24 cellular contexts compared by ENCODE assay signal in genomic region chr4:175813841-175814240, GRCh38. TPM values are rescaled to one million over a fixed set of nuclear protein-coding genes. Genes with fewer than 3 reads are reported as not detected.
DNase-seq lines count a peak whose midpoint lies in the region; ATAC-seq and TF ChIP-seq lines count a peak whose summit lies in the region.
"Had no signal": no experiment of that assay in that cellular context is flagged by ENCODE, and none has a peak within 500 bp of the region (broad histone marks: within the 10 kb centered on the region; RNA-seq: fewer than 3 reads in every experiment).

No MANE protein-coding gene starts in this region.

- H3K9me3 ChIP-seq in OCI-LY7 (ENCODE audit: low read length) (no peaks in the 10 kb centered on the region), neural cell (ENCODE audit: low read length) (no peaks in the 10 kb centered on the region)
- H3K9me3 ChIP-seq in naive thymus-derived CD4-positive, alpha-beta T cell (ENCODE audit: control insufficient read depth in 2 of 3, low read length in 3 of 3) = no peaks in the 10 kb centered on the region
- H3K9me3 ChIP-seq: A549, Caco-2, MG63, SK-N-SH had no signal

- no peak overlapping the region for H3K4me2 ChIP-seq in OCI-LY7 (ENCODE audit: low read length)
- peak overlapping the region; percentile 86 for H3K4me2 ChIP-seq in neural cell (ENCODE audit: low read length)
- H3K4me2 ChIP-seq: A549, SK-N-SH had no signal

- no peak for TF ChIP-seq EP300 in neural cell (conservative IDR thresholded peaks at IDR 0.05; ENCODE audit: poor library complexity, severe bottlenecking)

- no peaks in the 10 kb centered on the region for H3K9me3 Mint-ChIP-seq in nephron progenitor cell
- peaks cover 0 to 5% (median 0%) of the 10 kb centered on the region in 11 donors for H3K9me3 Mint-ChIP-seq in naive thymus-derived CD4-positive, alpha-beta T cell

- no peaks in the 10 kb centered on the region for H3K4me1 ChIP-seq in OCI-LY7 (ENCODE audit: insufficient read depth, low read length, poor library complexity, severe bottlenecking)
- H3K4me1 ChIP-seq in naive thymus-derived CD4-positive, alpha-beta T cell (ENCODE audit: control insufficient read depth in 2 of 2, insufficient read depth in 2 of 2, low read length in 2 of 2) = no peaks in the 10 kb centered on the region
- H3K4me1 ChIP-seq: A549, Caco-2 had no signal

- POLR2A ChIA-PET in OCI-LY7 (lab: Charles Lee) = interaction anchor here (0.6 to 1.4 kb wide), 7 partner anchors 10 to 68 kb away, joined by 3 to 5 read pairs (median 3); no protein-coding TSS in a partner anchor
- POLR2A ChIA-PET in naive thymus-derived CD4-positive, alpha-beta T cell (lab: Charles Lee) = no interaction called here

- no peak for TF ChIP-seq CTCF in OCI-LY7 (conservative IDR thresholded peaks at IDR 0.05; ENCODE audit: low read length)
- no peak for TF ChIP-seq CTCF in neural cell (IDR thresholded peaks at IDR 0.05; ENCODE audit: poor library complexity, severe bottlenecking)
- no peak for TF ChIP-seq CTCF in nephron progenitor cell (IDR thresholded peaks at IDR 0.05)

- ATAC-seq in naive thymus-derived CD4-positive, alpha-beta T cell = no peak
- ATAC-seq in HG03442 (IDR thresholded peaks at IDR 0.05; ENCODE audit: unreplicated experiment) (no peak), HG02588 (IDR thresholded peaks at IDR 0.05; ENCODE audit: unreplicated experiment) (no peak)
- ATAC-seq: A549; CD8-positive, alpha-beta T cell; HCT116; PC-3 had no signal

- H3K79me2 ChIP-seq in OCI-LY7 (ENCODE audit: insufficient read depth, low read depth, low read length) (no peaks in the 10 kb centered on the region), neural cell (replicated peaks; ENCODE audit: insufficient read depth, low read length) (peaks cover 31% of the 10 kb centered on the region)

- intact Hi-C loops in OCI-LY7 (cut with micrococcal nuclease; ENCODE audit: unreplicated experiment) = no loop called here
- intact Hi-C loops in naive thymus-derived CD4-positive, alpha-beta T cell (cut with micrococcal nuclease) = no loop called here

- no peaks in the 10 kb centered on the region for H3F3A ChIP-seq in neural cell (ENCODE audit: insufficient read depth, low read length, poor library complexity, severe bottlenecking)

- H3K27me3 ChIP-seq in neural cell (ENCODE audit: insufficient read depth, low read depth, low read length) = no peaks in the 10 kb centered on the region
- H3K27me3 ChIP-seq in naive thymus-derived CD4-positive, alpha-beta T cell (ENCODE audit: control insufficient read depth in 2 of 2, insufficient read depth in 2 of 2, low read length in 2 of 2) = no peaks in the 10 kb centered on the region

- no peaks in the 10 kb centered on the region for H3K36me3 Mint-ChIP-seq in nephron progenitor cell (ENCODE audit: low read depth)
- no peaks in the 10 kb centered on the region for H3K36me3 Mint-ChIP-seq in naive thymus-derived CD4-positive, alpha-beta T cell
- H3K36me3 Mint-ChIP-seq: CD8-positive, alpha-beta T cell had no signal

- H3K4me1 Mint-ChIP-seq in nephron progenitor cell = peaks cover 17% of the 10 kb centered on the region
- H3K4me1 Mint-ChIP-seq in naive thymus-derived CD4-positive, alpha-beta T cell = no peaks in the 10 kb centered on the region
- H3K4me1 Mint-ChIP-seq: B cell had no signal

- no peak overlapping the region for H3K27ac Mint-ChIP-seq in nephron progenitor cell
- H3K27ac Mint-ChIP-seq in naive thymus-derived CD4-positive, alpha-beta T cell = no peak overlapping the region
- H3K27ac Mint-ChIP-seq: B cell; CD8-positive, alpha-beta T cell had no signal

- TF ChIP-seq RAD21 in neural cell (conservative IDR thresholded peaks at IDR 0.05) = no peak

- H3K36me3 ChIP-seq in OCI-LY7 (ENCODE audit: insufficient read depth, low read length) (no peaks in the 10 kb centered on the region), neural cell (ENCODE audit: insufficient read depth, low read length) (no peaks in the 10 kb centered on the region)
- H3K36me3 ChIP-seq in naive thymus-derived CD4-positive, alpha-beta T cell (ENCODE audit: control insufficient read depth in 2 of 3, insufficient read depth in 3 of 3, low read length in 3 of 3) = no peaks in the 10 kb centered on the region
- H3K36me3 ChIP-seq: MG63 had no signal

- CTCF ChIA-PET in OCI-LY7 (lab: Charles Lee; ENCODE audit: unreplicated experiment) = no interaction called here
- CTCF ChIA-PET in naive thymus-derived CD4-positive, alpha-beta T cell (lab: Charles Lee) = no interaction called here

- H2AFZ ChIP-seq in OCI-LY7 (ENCODE audit: low read length) = peak overlapping the region; percentile 41
- peak overlapping the region; percentile 77 for H2AFZ ChIP-seq in neural cell (ENCODE audit: low read depth, low read length)

- H3K27ac ChIP-seq in OCI-LY7 (ENCODE audit: low read depth, low read length, poor library complexity, severe bottlenecking) (no peak overlapping the region), cingulate gyrus (ENCODE audit: low read depth, low read length) (peak overlapping the region; percentile 88), neural cell (ENCODE audit: low read length) (peak overlapping the region; percentile 96)
- no peak overlapping the region for H3K27ac ChIP-seq in naive thymus-derived CD4-positive, alpha-beta T cell (ENCODE audit: low read depth, low read length)
- H3K27ac ChIP-seq: A549, C4-2B had no signal

- H3K9ac ChIP-seq in neural cell (ENCODE audit: low read length) = peak overlapping the region; percentile 80
- H3K9ac ChIP-seq: SK-N-SH had no signal

- H3K9me2 ChIP-seq in OCI-LY7 (ENCODE audit: insufficient read depth, low read length) (no peaks in the 10 kb centered on the region), neural cell (ENCODE audit: insufficient read depth, low read length) (no peaks in the 10 kb centered on the region)
- H3K9me2 ChIP-seq: SK-N-SH had no signal

- DNase-seq in Ammon's horn (ENCODE audit: low spot score) (peak; percentile 32), OCI-LY7 (ENCODE audit: low spot score) (no peak), nephron progenitor cell (no peak)
- no peak for DNase-seq in naive thymus-derived CD4-positive, alpha-beta T cell
- DNase-seq: Caco-2; CD8-positive, alpha-beta T cell; DMS79; EL; GF-D8; IMR-90; KG1; MG63; NCI-H2029; PC-3; SK-N-SH; SW 1271 had no signal

- no peaks in the 10 kb centered on the region for H3K27me3 Mint-ChIP-seq in nephron progenitor cell (ENCODE audit: low read depth, poor library complexity)
- H3K27me3 Mint-ChIP-seq in naive thymus-derived CD4-positive, alpha-beta T cell = no peaks in the 10 kb centered on the region
- H3K27me3 Mint-ChIP-seq: B cell had no signal

- H4K20me1 ChIP-seq in OCI-LY7 (ENCODE audit: insufficient read depth, low read length) (no peaks in the 10 kb centered on the region), neural cell (ENCODE audit: insufficient read depth) (no peaks in the 10 kb centered on the region)

- H3K4me3 ChIP-seq in OCI-LY7 (ENCODE audit: low read depth, low read length, poor library complexity, severe bottlenecking) = no peak overlapping the region
- H3K4me3 ChIP-seq in neural cell (ENCODE audit: low read length) = peak overlapping the region; percentile 74
- no peak overlapping the region for H3K4me3 ChIP-seq in naive thymus-derived CD4-positive, alpha-beta T cell (ENCODE audit: low read length)
- H3K4me3 ChIP-seq: A549, MG63 had no signal

- no peak overlapping the region for H3K4me3 Mint-ChIP-seq in nephron progenitor cell
- H3K4me3 Mint-ChIP-seq in naive thymus-derived CD4-positive, alpha-beta T cell = no peak overlapping the region
- H3K4me3 Mint-ChIP-seq: B cell; CD8-positive, alpha-beta T cell had no signal

- BruUV-seq in OCI-LY7 (replicated peaks; lab: Mats Ljungman, UMichigan) = no TSS peak

TF ChIP-seq in neural cell, 6 proteins besides CTCF, POLR2A, EP300 and RAD21:
- no peak for TF ChIP-seq MXI1 (conservative IDR thresholded peaks at IDR 0.05; ENCODE audit: poor library complexity, severe bottlenecking)
- no peak for TF ChIP-seq SMC3 (conservative IDR thresholded peaks at IDR 0.05; ENCODE audit: poor library complexity)
- no peak for TF ChIP-seq EZH2 (IDR thresholded peaks at IDR 0.05; ENCODE audit: borderline replicate concordance, insufficient read depth, low read length, poor library complexity, severe bottlenecking)
- TF ChIP-seq TAF1 (IDR thresholded peaks at IDR 0.05; ENCODE audit: low read depth) = no peak
- no peak for TF ChIP-seq REST (IDR thresholded peaks at IDR 0.05; ENCODE audit: borderline replicate concordance)
- TF ChIP-seq POLR2AphosphoS5 (IDR thresholded peaks at IDR 0.05) = no peak

RNA-seq across cellular contexts. Expression of gene GPM6A, which starts 1.8 kb away (rescaled TPM):
- 1.8 and 1.9 TPM in 2 replicates for total RNA-seq in OCI-LY7 (2014; rRNA removed; shearing (Covaris generic))
- 4.0 and 4.5 TPM in 2 replicates for total RNA-seq in OCI-LY7 (2022)
- 1,098 and 1,313 TPM in 2 replicates for polyA plus RNA-seq in neural cell
- polyA minus RNA-seq in neural cell = 691 and 759 TPM in 2 replicates
- not detected for total RNA-seq in naive thymus-derived CD4-positive, alpha-beta T cell
- not detected for polyA plus RNA-seq in naive thymus-derived CD4-positive, alpha-beta T cell
- total RNA-seq: Caco-2, IMR-90, PC-3 had no signal
- polyA plus RNA-seq: IMR-90, SK-N-SH had no signal

Comparison
In these comparisons a context has a peak if more than half of its experiments do, and no peak if none do; other contexts are left out.
1. H3K27ac ChIP-seq: peak in cingulate gyrus (single experiment) and neural cell (single experiment); none in OCI-LY7 (single experiment) and naive thymus-derived CD4-positive, alpha-beta T cell (single experiment).